8 cellular contexts compared by ENCODE assay signal in the genomic region with DNA sequence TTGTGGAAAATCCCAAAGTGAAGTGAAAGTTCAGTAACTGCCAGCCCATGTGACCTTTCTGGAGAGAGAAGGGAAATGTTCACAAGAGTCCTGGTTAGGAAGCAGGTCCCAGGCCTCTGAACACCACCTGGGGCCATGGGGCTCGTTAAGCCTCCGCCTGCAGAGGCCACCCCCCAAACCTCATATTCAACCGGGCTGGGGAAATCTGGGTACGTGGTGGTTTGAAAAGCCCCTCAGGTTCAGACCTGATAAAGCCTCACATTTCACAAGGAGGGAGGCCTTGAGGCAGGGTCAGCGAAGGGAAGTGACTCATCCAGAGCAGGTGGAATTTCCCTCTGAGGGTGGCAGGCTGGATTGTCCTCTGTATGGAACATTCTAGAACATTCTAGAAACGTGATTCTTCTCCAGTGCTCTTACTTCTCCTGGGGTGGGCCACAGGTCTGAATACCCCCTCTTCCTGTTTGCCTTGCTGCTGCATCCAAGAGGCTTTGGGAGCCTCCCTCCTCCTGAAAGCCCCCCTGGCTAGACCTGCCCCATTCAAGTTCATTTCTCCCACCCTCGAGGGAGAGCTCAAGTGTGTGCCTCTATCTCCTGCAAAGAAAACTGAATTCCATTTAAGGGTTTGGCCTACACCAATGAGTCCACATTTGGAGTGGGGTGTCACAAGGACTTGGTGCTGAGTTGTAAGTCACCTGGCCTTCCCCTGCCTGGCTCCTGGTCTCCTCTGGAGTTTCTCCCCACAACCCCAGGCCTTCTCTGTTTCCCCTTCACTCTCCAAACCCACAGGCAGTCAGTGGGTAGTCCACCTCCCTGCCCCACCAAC. TPM values are rescaled to one million over a fixed set of nuclear protein-coding genes. Genes with fewer than 3 reads are reported as not detected.
DNase-seq lines count a peak whose midpoint lies in the region; TF ChIP-seq lines count a peak whose summit lies in the region.

No MANE protein-coding gene starts in this region.

- no peak overlapping the region for H2BK120ac ChIP-seq in mesendoderm (ENCODE audit: low read depth, low read length)

- no peak overlapping the region for H3K27ac ChIP-seq in mesendoderm (ENCODE audit: low read depth, low read length)

- H3K9ac ChIP-seq in mesendoderm (ENCODE audit: low read length), result no peak overlapping the region

- no peak overlapping the region for H2AK5ac ChIP-seq in mesendoderm (ENCODE audit: low read length)

- no peak overlapping the region for H3K4me3 ChIP-seq in mesendoderm (ENCODE audit: low read length)

- no peaks in the 10 kb centered on the region for H3K36me3 ChIP-seq in mesendoderm (ENCODE audit: control insufficient read depth, insufficient read depth, low read length)

- TF ChIP-seq CTCF in GM13977 (IDR thresholded peaks at IDR 0.05; ENCODE audit: extremely low read depth, insufficient read depth, missing control alignments), result no peak

- peaks cover 25% of the 10 kb centered on the region for H3K4me1 ChIP-seq in mesendoderm (ENCODE audit: control insufficient read depth, low read depth, low read length)

- in situ Hi-C loops in GM13977 (cut with MboI; ENCODE audit: low pct_unique_long_range_greater_than_20kb, low sequenced_read_pairs, unreplicated experiment), result no loop called here

- H3K23ac ChIP-seq in mesendoderm (ENCODE audit: low read length), result no peak overlapping the region

- H3K18ac ChIP-seq in mesendoderm (ENCODE audit: low read length), result no peak overlapping the region

- H3K4me2 ChIP-seq in mesendoderm (ENCODE audit: low read length), result no peak overlapping the region

- no peak overlapping the region for H2BK15ac ChIP-seq in mesendoderm (replicated peaks; ENCODE audit: low read depth)

- H3K4ac ChIP-seq in mesendoderm (ENCODE audit: low read depth, low read length), result no peak overlapping the region

- no CpG with 5 or more reads among the region's 7 CpGs for WGBS in mesendoderm (ENCODE audit: extremely low coverage, insufficient coverage, low lambda C conversion rate)

- no peaks in the 10 kb centered on the region for H3K79me2 ChIP-seq in mesendoderm (ENCODE audit: control insufficient read depth, insufficient read depth, low read length)

- no peak overlapping the region for H4K8ac ChIP-seq in mesendoderm (ENCODE audit: low read depth, low read length)

- no peak overlapping the region for H2BK5ac ChIP-seq in mesendoderm (ENCODE audit: low read length)

- DNase-seq in GM13977 (ENCODE audit: low spot score), result peak; percentile 71
- DNase-seq in HT1080 (ENCODE audit: low read depth), result peak; percentile 59
- peak; percentile 83 for DNase-seq in activated effector memory CD4-positive, alpha-beta T cell treated with anti-CD3 and anti-CD28 coated beads, Interleukin-2, amount 50 U/mL, for 16 hours
- DNase-seq in mesendoderm, result peak; percentile 69
- DNase-seq in NCI-H1436 (lab: John Stamatoyannopoulos, UW), result no peak
- DNase-seq in DMS 273 treated with DMSO at 0.1 percent for 48 hours (lab: John Stamatoyannopoulos, UW), result no peak
- no peak for DNase-seq in GOT3 (lab: John Stamatoyannopoulos, UW)
- no peak for DNase-seq in pons (ENCODE audit: low spot score)

- no peaks in the 10 kb centered on the region for H3K79me1 ChIP-seq in mesendoderm (ENCODE audit: low read length)

- no peak overlapping the region for H3K56ac ChIP-seq in mesendoderm (ENCODE audit: low read length)

- H4K5ac ChIP-seq in mesendoderm (ENCODE audit: low read length), result no peak overlapping the region

- no peaks in the 10 kb centered on the region for H3K27me3 ChIP-seq in mesendoderm (ENCODE audit: insufficient read depth, low read length, poor library complexity)

RNA-seq across cellular contexts. Expression of a gene that starts 6.3 kb away (rescaled TPM):
- not detected in 2 replicates for total RNA-seq in HT1080 (2014; rRNA removed; shearing (Covaris generic))
- polyA plus RNA-seq in HT1080 (2015; cell fraction: cytosol; rRNA removed), result not detected in 2 replicates
- not detected in 2 replicates for polyA plus RNA-seq in HT1080 (2015; cell fraction: nucleus; rRNA removed)
- 0.95 TPM for polyA plus RNA-seq in mesendoderm (2013, experiment 1 of 2)
- polyA plus RNA-seq in mesendoderm (2013, experiment 2 of 2), result 1.1 TPM

RNA-seq across cellular contexts. Expression of a gene that starts 21.2 kb away (rescaled TPM):
- total RNA-seq in HT1080 (2014; rRNA removed; shearing (Covaris generic)), result not detected in 2 replicates
- not detected in 2 replicates for polyA plus RNA-seq in HT1080 (2015; cell fraction: cytosol; rRNA removed)
- not detected in 2 replicates for polyA plus RNA-seq in HT1080 (2015; cell fraction: nucleus; rRNA removed)
- 0.06 TPM for polyA plus RNA-seq in mesendoderm (2013, experiment 1 of 2)
- 0.11 TPM for polyA plus RNA-seq in mesendoderm (2013, experiment 2 of 2)

RNA-seq across cellular contexts. Expression of a gene that starts 58.2 kb away (rescaled TPM):
- 0.87 and 1.1 TPM in 2 replicates for total RNA-seq in HT1080 (2014; rRNA removed; shearing (Covaris generic))
- polyA plus RNA-seq in HT1080 (2015; cell fraction: cytosol; rRNA removed), result 0.14 and 0.34 TPM in 2 replicates
- polyA plus RNA-seq in HT1080 (2015; cell fraction: nucleus; rRNA removed), result 0.08 TPM in 1 of 2 replicates, not detected in the other
- polyA plus RNA-seq in mesendoderm (2013, experiment 1 of 2), result 14.1 TPM
- 14.4 TPM for polyA plus RNA-seq in mesendoderm (2013, experiment 2 of 2)

Comparison
In these comparisons a context has a peak if more than half of its experiments do, and no peak if none do; other contexts are left out.
1. DNase-seq: peak in GM13977 (single experiment), HT1080 (single experiment), activated effector memory CD4-positive, alpha-beta T cell treated with anti-CD3 and anti-CD28 coated beads, Interleukin-2, amount 50 U/mL, for 16 hours (single experiment) and mesendoderm (single experiment); none in NCI-H1436 (single experiment), DMS 273 treated with DMSO at 0.1 percent for 48 hours (single experiment), GOT3 (single experiment) and pons (single experiment).